ENCODE assay signal across 9 cellular contexts in the genomic region with DNA sequence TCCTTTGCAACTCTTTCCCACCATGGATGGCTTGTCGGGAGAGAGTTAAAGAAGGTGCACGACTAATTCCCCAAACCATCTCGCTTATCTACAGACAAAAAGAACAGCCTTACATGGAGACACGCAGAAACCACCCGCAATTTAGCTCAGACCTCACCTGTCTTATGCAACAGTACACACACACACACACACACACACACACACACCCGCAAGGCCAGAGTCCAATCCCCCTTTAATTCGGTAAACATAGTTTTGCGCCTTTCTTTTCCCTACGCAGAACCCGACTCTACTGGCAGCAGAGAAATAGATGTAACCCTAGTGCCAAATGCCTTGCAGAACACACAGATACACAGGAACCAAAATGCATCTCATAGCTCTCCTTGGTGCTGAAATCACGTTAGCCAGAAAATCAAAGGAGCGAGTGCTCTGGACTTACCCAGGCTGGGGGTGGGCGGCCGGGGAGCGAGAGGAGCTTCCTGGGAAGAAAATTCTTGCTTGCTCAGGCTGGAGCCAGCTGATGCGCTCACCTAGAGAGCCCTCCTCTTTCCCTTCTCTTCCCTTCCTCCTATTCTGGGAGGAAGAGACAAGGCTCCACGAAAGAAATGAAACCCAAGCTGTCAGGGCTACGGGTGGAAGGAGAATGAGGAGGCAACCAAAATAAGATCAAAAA. TPM values are rescaled to one million over a fixed set of nuclear protein-coding genes. Genes with fewer than 3 reads are reported as not detected.
DNase-seq lines count a peak whose midpoint lies in the region; TF ChIP-seq lines count a peak whose summit lies in the region.
"Had no signal": no experiment of that assay in that cellular context is flagged by ENCODE, and none has a peak within 500 bp of the region (broad histone marks: within the 10 kb centered on the region; RNA-seq: fewer than 3 reads in every experiment).

No MANE protein-coding gene starts in this region.

- TF ChIP-seq EP300 in Ishikawa (IDR thresholded peaks at IDR 0.05; ENCODE audit: borderline replicate concordance) (no peak), ovary (IDR thresholded peaks at IDR 0.05) (no peak)

- no peaks in the 10 kb centered on the region for H3K9me3 Mint-ChIP-seq in osteocyte (ENCODE audit: unreplicated experiment)

- H3K4me3 ChIP-seq in ovary (no peak overlapping the region), lower leg skin (ENCODE audit: low read depth, poor library complexity, severe bottlenecking) (no peak overlapping the region)

- intact Hi-C loops in ovary (cut with DNase I), result no loop called here
- intact Hi-C loops in lower leg skin (cut with DNase I; ENCODE audit: low total_unique reads), result no loop called here

- H3K27me3 Mint-ChIP-seq in osteocyte (ENCODE audit: unreplicated experiment), result peaks cover 1% of the 10 kb centered on the region

- peak overlapping the region; percentile 38 for H3K27ac ChIP-seq in angular gyrus (ENCODE audit: low read depth, low read length)
- H3K27ac ChIP-seq in ovary, result no peak overlapping the region

- in situ Hi-C loops in GM13977 (cut with MboI; ENCODE audit: low pct_unique_long_range_greater_than_20kb, low sequenced_read_pairs, unreplicated experiment), result no loop called here

- H3K4me3 Mint-ChIP-seq in osteocyte (ENCODE audit: unreplicated experiment), result no peak overlapping the region

- TF ChIP-seq RAD21 in Ishikawa (IDR thresholded peaks at IDR 0.05; ENCODE audit: low read depth), result no peak

- H3K36me3 Mint-ChIP-seq in osteocyte (ENCODE audit: unreplicated experiment), result no peaks in the 10 kb centered on the region

- TF ChIP-seq POLR2A in ovary (IDR thresholded peaks at IDR 0.05) (no peak), lower leg skin (IDR thresholded peaks at IDR 0.05) (no peak)

- no peaks in the 10 kb centered on the region for H3K4me1 Mint-ChIP-seq in osteocyte (ENCODE audit: unreplicated experiment)

- no peaks in the 10 kb centered on the region for H3K36me3 ChIP-seq in ovary

- H3K27ac Mint-ChIP-seq in osteocyte (ENCODE audit: unreplicated experiment), result no peak overlapping the region

- TF ChIP-seq CTCF in ovary (IDR thresholded peaks at IDR 0.05), result no peak
- no peak for TF ChIP-seq CTCF in GM13977 (IDR thresholded peaks at IDR 0.05; ENCODE audit: extremely low read depth, insufficient read depth, missing control alignments)
- TF ChIP-seq CTCF in osteocyte (IDR thresholded peaks at IDR 0.05), result no peak
- TF ChIP-seq CTCF in lower leg skin (IDR thresholded peaks at IDR 0.05), result no peak

- H3K27me3 ChIP-seq in ovary, result no peaks in the 10 kb centered on the region

- H3K9me3 ChIP-seq in ovary, result no peaks in the 10 kb centered on the region

- 22 to 25% (median 23%) methylated on average over 18 of the region's 18 CpGs for WGBS in ovary, 3 donors
- WGBS in lower leg skin, 2 donors, result 28 to 30% methylated on average over 18 of the region's 18 CpGs

- H3K4me1 ChIP-seq in ovary (ENCODE audit: insufficient read depth), result no peaks in the 10 kb centered on the region

- DNase-seq in AG20443 (ENCODE audit: low spot score), result peak; percentile 39
- peak; percentile 86 for DNase-seq in iPS-NIHi7 (ENCODE audit: extremely low spot score)
- DNase-seq in ovary, result no peak
- DNase-seq in GM13977 (ENCODE audit: low spot score), result no peak
- DNase-seq in osteocyte (ENCODE audit: extremely low spot score, unreplicated experiment), result no peak
- DNase-seq in lower leg skin (ENCODE audit: low spot score in 2 of 2), result no peak
- DNase-seq: GF-D8 had no signal

TF ChIP-seq in Ishikawa, 13 proteins besides CTCF, POLR2A, EP300 and RAD21:
- TF ChIP-seq ZBTB7A (IDR thresholded peaks at IDR 0.05; ENCODE audit: low read depth), result no peak
- TF ChIP-seq YY1 (IDR thresholded peaks at IDR 0.05; ENCODE audit: low read depth), result no peak
- no peak for TF ChIP-seq FOXM1 (IDR thresholded peaks at IDR 0.05; ENCODE audit: borderline replicate concordance, low read depth)
- TF ChIP-seq USF1 (IDR thresholded peaks at IDR 0.05), result no peak
- TF ChIP-seq MAX (IDR thresholded peaks at IDR 0.05), result no peak
- TF ChIP-seq, protein P1, sequence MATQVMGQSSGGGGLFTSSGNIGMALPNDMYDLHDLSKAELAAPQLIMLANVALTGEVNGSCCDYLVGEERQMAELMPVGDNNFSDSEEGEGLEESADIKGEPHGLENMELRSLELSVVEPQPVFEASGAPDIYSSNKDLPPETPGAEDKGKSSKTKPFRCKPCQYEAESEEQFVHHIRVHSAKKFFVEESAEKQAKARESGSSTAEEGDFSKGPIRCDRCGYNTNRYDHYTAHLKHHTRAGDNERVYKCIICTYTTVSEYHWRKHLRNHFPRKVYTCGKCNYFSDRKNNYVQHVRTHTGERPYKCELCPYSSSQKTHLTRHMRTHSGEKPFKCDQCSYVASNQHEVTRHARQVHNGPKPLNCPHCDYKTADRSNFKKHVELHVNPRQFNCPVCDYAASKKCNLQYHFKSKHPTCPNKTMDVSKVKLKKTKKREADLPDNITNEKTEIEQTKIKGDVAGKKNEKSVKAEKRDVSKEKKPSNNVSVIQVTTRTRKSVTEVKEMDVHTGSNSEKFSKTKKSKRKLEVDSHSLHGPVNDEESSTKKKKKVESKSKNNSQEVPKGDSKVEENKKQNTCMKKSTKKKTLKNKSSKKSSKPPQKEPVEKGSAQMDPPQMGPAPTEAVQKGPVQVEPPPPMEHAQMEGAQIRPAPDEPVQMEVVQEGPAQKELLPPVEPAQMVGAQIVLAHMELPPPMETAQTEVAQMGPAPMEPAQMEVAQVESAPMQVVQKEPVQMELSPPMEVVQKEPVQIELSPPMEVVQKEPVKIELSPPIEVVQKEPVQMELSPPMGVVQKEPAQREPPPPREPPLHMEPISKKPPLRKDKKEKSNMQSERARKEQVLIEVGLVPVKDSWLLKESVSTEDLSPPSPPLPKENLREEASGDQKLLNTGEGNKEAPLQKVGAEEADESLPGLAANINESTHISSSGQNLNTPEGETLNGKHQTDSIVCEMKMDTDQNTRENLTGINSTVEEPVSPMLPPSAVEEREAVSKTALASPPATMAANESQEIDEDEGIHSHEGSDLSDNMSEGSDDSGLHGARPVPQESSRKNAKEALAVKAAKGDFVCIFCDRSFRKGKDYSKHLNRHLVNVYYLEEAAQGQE (IDR thresholded peaks at IDR 0.05; ENCODE audit: low read depth), result peak; percentile 87
- no peak for TF ChIP-seq CEBPB (IDR thresholded peaks at IDR 0.05)

RNA-seq across cellular contexts. Expression of gene TNR, which starts 0.5 kb away (rescaled TPM):
- not detected for total RNA-seq in ovary
- not detected for polyA plus RNA-seq in ovary
- not detected in 2 replicates for total RNA-seq in osteocyte
- total RNA-seq in lower leg skin, result under 1 TPM in 2 of 4 donors, not detected in 2; 0.03 to 0.07 TPM

Comparison
In these comparisons a context has a peak if more than half of its experiments do, and no peak if none do; other contexts are left out.
1. DNase-seq: peak in AG20443 (single experiment) and iPS-NIHi7 (single experiment); none in ovary (0 of 5), GM13977 (single experiment), osteocyte (single experiment) and lower leg skin (0 of 2).